23 cellular contexts compared by ENCODE assay signal in genomic region chr9:134671341-134672113, GRCh38. TPM values are rescaled to one million over a fixed set of nuclear protein-coding genes. Genes with fewer than 3 reads are reported as not detected.
DNase-seq lines count a peak whose midpoint lies in the region; ATAC-seq and TF ChIP-seq lines count a peak whose summit lies in the region.
"Had no signal": no experiment of that assay in that cellular context is flagged by ENCODE, and none has a peak within 500 bp of the region (broad histone marks: within the 10 kb centered on the region; RNA-seq: fewer than 3 reads in every experiment).

No MANE protein-coding gene starts in this region.

- H3K4me3 ChIP-seq in lung, result no peak overlapping the region
- H3K4me3 ChIP-seq: cardiac muscle cell, psoas muscle, SJSA1, tibial artery had no signal

- H3K36me3 ChIP-seq in lung (ENCODE audit: control insufficient read depth in 2 of 2, insufficient read depth in 2 of 2, low read length in 2 of 2), result no peaks in the 10 kb centered on the region
- H3K36me3 ChIP-seq: cardiac muscle cell, tibial artery had no signal

- ATAC-seq in lung (ENCODE audit: insufficient read depth, low FRiP score), result no peak
- ATAC-seq in HG03039 (IDR thresholded peaks at IDR 0.05; ENCODE audit: unreplicated experiment), result no peak
- no peak for ATAC-seq in GM21786 (IDR thresholded peaks at IDR 0.05; ENCODE audit: unreplicated experiment)
- ATAC-seq: activated CD8-positive, alpha-beta T cell treated with anti-CD3 and anti-CD28 coated beads for 36 hours; naive thymus-derived CD8-positive, alpha-beta T cell; psoas muscle; stimulated activated memory B cell treated with anti-CD40 and anti-IgM and Interleukin-4, amounts not matched to agents 10 μg/mL and 1 μg/mL and 100 μg/mL, for 72 hours had no signal

- H3K4me1 ChIP-seq in lung (ENCODE audit: control insufficient read depth in 2 of 2, insufficient read depth in 2 of 2, low read length in 2 of 2), result peaks cover 0 to 5% of the 10 kb centered on the region in 2 donors
- H3K4me1 ChIP-seq: psoas muscle had no signal

- no peak overlapping the region for H3K27ac ChIP-seq in lung (ENCODE audit: low read depth in 1 of 2, low read length in 1 of 2)
- H3K27ac ChIP-seq: cardiac muscle cell, psoas muscle had no signal

- TF ChIP-seq CTCF in lung (IDR thresholded peaks at IDR 0.05; ENCODE audit: control extremely low read depth, extremely low read depth), result no peak

- no peaks in the 10 kb centered on the region for H3K27me3 ChIP-seq in lung (ENCODE audit: control insufficient read depth, insufficient read depth)
- H3K27me3 ChIP-seq: cardiac muscle cell, SJSA1, tibial artery had no signal

- peaks cover 0 to 6% of the 10 kb centered on the region in 2 donors for H3K9me3 ChIP-seq in lung (ENCODE audit: control insufficient read depth in 2 of 2, insufficient read depth in 1 of 2, low read length in 1 of 2)
- H3K9me3 ChIP-seq: SJSA1, tibial artery had no signal

- WGBS in lung, 2 donors, result 71 to 86% methylated on average over 15 of the region's 15 CpGs

- DNase-seq in DMS79 (lab: John Stamatoyannopoulos, UW), result peak; percentile 19
- DNase-seq in astrocyte of the hippocampus (ENCODE audit: low read depth, low spot score), result peak; percentile 63
- DNase-seq in lung (ENCODE audit: low spot score), result peak; percentile 52
- DNase-seq in smooth muscle cell of the brain vasculature (ENCODE audit: low read depth, low spot score), result peak; percentile 69
- DNase-seq in NCI-H1930 (lab: John Stamatoyannopoulos, UW), result no peak
- DNase-seq in dedifferentiated amniotic fluid mesenchymal stem cell (ENCODE audit: extremely low spot score), result no peak
- DNase-seq: activated CD8-positive, alpha-beta T cell treated with anti-CD3 and anti-CD28 coated beads for 36 hours; activated naive CD8-positive, alpha-beta T cell treated with anti-CD3 and anti-CD28 coated beads, Interleukin-2, amount 10 ng/mL, durations not matched to agents 7 days and 5 days; COR-L47; NCI-H1417; NCI-H2171; NCI-H748 treated with DMSO at 0.1 percent for 48 hours; OCI-M1; stimulated activated CD4-positive, alpha-beta T cell treated with anti-CD3 and anti-CD28 coated beads, Interleukin-15, amount 100 ng/mL, for 24 hours; T-helper 2 cell had no signal

RNA-seq across cellular contexts. Expression of gene COL5A1, which starts 29.9 kb away (rescaled TPM):
- 100 to 1,000 TPM in 1 of 2 donors, 10 to 100 TPM in 1; 96.6 to 169 TPM for total RNA-seq in lung
- polyA plus RNA-seq in lung, result 10 to 100 TPM; 12.2 to 34.1 TPM
- polyA plus RNA-seq: naive thymus-derived CD8-positive, alpha-beta T cell had no signal

Comparison
In these comparisons a context has a peak if more than half of its experiments do, and no peak if none do; other contexts are left out.
1. DNase-seq: peak in DMS79 (single experiment), astrocyte of the hippocampus (single experiment), lung (single experiment) and smooth muscle cell of the brain vasculature (single experiment); none in NCI-H1930 (0 of 2) and dedifferentiated amniotic fluid mesenchymal stem cell (single experiment).